8 cellular contexts compared by ENCODE assay signal in genomic region chr20:46710149-46710913, GRCh38. TPM values are rescaled to one million over a fixed set of nuclear protein-coding genes. Genes with fewer than 3 reads are reported as not detected.
DNase-seq lines count a peak whose midpoint lies in the region; ATAC-seq and TF ChIP-seq lines count a peak whose summit lies in the region.

No MANE protein-coding gene starts in this region.

- no peak for ATAC-seq in activated CD8-positive, alpha-beta T cell treated with anti-CD3 and anti-CD28 coated beads for 36 hours
- no peak for ATAC-seq in HG02870 (IDR thresholded peaks at IDR 0.05; ENCODE audit: unreplicated experiment)
- no peak for ATAC-seq in GM18868 (IDR thresholded peaks at IDR 0.05; ENCODE audit: unreplicated experiment)

- no peaks in the 10 kb centered on the region for H3K36me3 ChIP-seq in sigmoid colon

- 8 to 33% methylated on average over 23 of the region's 23 CpGs for WGBS in sigmoid colon, 2 donors

- TF ChIP-seq CTCF in Calu3 (IDR thresholded peaks at IDR 0.05; ENCODE audit: unreplicated experiment) (no peak), sigmoid colon (IDR thresholded peaks at IDR 0.05) (no peak)
- no peak for TF ChIP-seq CTCF in activated CD8-positive, alpha-beta T cell treated with anti-CD3 and anti-CD28 coated beads for 36 hours (IDR thresholded peaks at IDR 0.05)

- peaks cover 26% of the 10 kb centered on the region for H3K36me3 Mint-ChIP-seq in Calu3 (ENCODE audit: insufficient read depth, unreplicated experiment)
- no peaks in the 10 kb centered on the region for H3K36me3 Mint-ChIP-seq in activated CD8-positive, alpha-beta T cell treated with anti-CD3 and anti-CD28 coated beads for 36 hours (ENCODE audit: low read depth)

- TF ChIP-seq EP300 in sigmoid colon (IDR thresholded peaks at IDR 0.05) = no peak

- POLR2A ChIA-PET in activated CD8-positive, alpha-beta T cell treated with anti-CD3 and anti-CD28 coated beads for 36 hours (lab: Charles Lee) = no interaction called here

- H3K4me3 Mint-ChIP-seq in Calu3 (ENCODE audit: low read depth, unreplicated experiment) = peak overlapping the region; percentile 85
- H3K4me3 Mint-ChIP-seq in activated CD8-positive, alpha-beta T cell treated with anti-CD3 and anti-CD28 coated beads for 36 hours = peak overlapping the region; percentile 48

- H3K27me3 ChIP-seq in sigmoid colon = no peaks in the 10 kb centered on the region

- no peaks in the 10 kb centered on the region for H3K27me3 Mint-ChIP-seq in Calu3 (ENCODE audit: unreplicated experiment)
- peaks cover 49% of the 10 kb centered on the region for H3K27me3 Mint-ChIP-seq in activated CD8-positive, alpha-beta T cell treated with anti-CD3 and anti-CD28 coated beads for 36 hours

- TSS peak; percentile 47 for BruUV-seq in Calu3 (replicated peaks; lab: Mats Ljungman, UMichigan)

- H3K4me3 ChIP-seq in iPS-11a (ENCODE audit: low read depth, low read length) (peak overlapping the region; percentile 52), sigmoid colon (peak overlapping the region; percentile 64 to 84 (median 72))

- no peak for DNase-seq in Calu3
- no peak for DNase-seq in activated CD8-positive, alpha-beta T cell treated with anti-CD3 and anti-CD28 coated beads for 36 hours
- DNase-seq in sigmoid colon = no peak
- DNase-seq in medulla oblongata (ENCODE audit: extremely low spot score) = no peak
- DNase-seq in NCI-H2171 (lab: John Stamatoyannopoulos, UW) = no peak

- peak overlapping the region; percentile 60 for H3K27ac Mint-ChIP-seq in Calu3 (ENCODE audit: unreplicated experiment)
- no peak overlapping the region for H3K27ac Mint-ChIP-seq in activated CD8-positive, alpha-beta T cell treated with anti-CD3 and anti-CD28 coated beads for 36 hours

- no peaks in the 10 kb centered on the region for H3K9me3 Mint-ChIP-seq in Calu3 (ENCODE audit: low read depth, unreplicated experiment)
- no peaks in the 10 kb centered on the region for H3K9me3 Mint-ChIP-seq in activated CD8-positive, alpha-beta T cell treated with anti-CD3 and anti-CD28 coated beads for 36 hours

- intact Hi-C loops in Calu3 (cut with micrococcal nuclease; ENCODE audit: unreplicated experiment) = loop anchor here (2.0 kb wide), 1 partner anchor 28 kb away; no protein-coding TSS in a partner anchor
- intact Hi-C loops in activated CD8-positive, alpha-beta T cell treated with anti-CD3 and anti-CD28 coated beads for 36 hours (cut with micrococcal nuclease) = no loop called here
- intact Hi-C loops in sigmoid colon (cut with DNase I) = no loop called here

- CTCF ChIA-PET in Calu3 (lab: Charles Lee) = interaction anchor here (1.0 kb wide), 1 partner anchor 32 kb away, joined by 4 read pairs; no protein-coding TSS in a partner anchor
- CTCF ChIA-PET in activated CD8-positive, alpha-beta T cell treated with anti-CD3 and anti-CD28 coated beads for 36 hours (lab: Charles Lee) = no interaction called here

- peaks cover 0 to 26% (median 10%) of the 10 kb centered on the region in 4 donors for H3K4me1 ChIP-seq in sigmoid colon

- TF ChIP-seq POLR2A in sigmoid colon (IDR thresholded peaks at IDR 0.05) = no peak

- H3K27ac ChIP-seq in sigmoid colon = peak overlapping the region; percentile 80 to 83 (median 80)

- H3K4me1 Mint-ChIP-seq in Calu3 (ENCODE audit: low read depth, unreplicated experiment) = peaks cover 43% of the 10 kb centered on the region
- H3K4me1 Mint-ChIP-seq in activated CD8-positive, alpha-beta T cell treated with anti-CD3 and anti-CD28 coated beads for 36 hours (ENCODE audit: low read depth) = peaks cover 11% of the 10 kb centered on the region

- H3K9me3 ChIP-seq in sigmoid colon = peaks cover 0 to 3% (median 0%) of the 10 kb centered on the region in 4 donors

RNA-seq across cellular contexts. Expression of gene SLC2A10, which starts 0.9 kb away (rescaled TPM):
- total RNA-seq in Calu3 (2022) (24.0 and 24.9 TPM in 2 replicates), sigmoid colon (10 to 100 TPM in 1 of 4 donors, 1 to 10 TPM in 3; 6.4 to 18.8 (median 8.8) TPM)
- not detected for total RNA-seq in activated CD8-positive, alpha-beta T cell treated with anti-CD3 and anti-CD28 coated beads for 36 hours
- 10 to 100 TPM in 2 of 3 donors, 1 to 10 TPM in 1; 8.6 to 28.2 (median 10.9) TPM for polyA plus RNA-seq in sigmoid colon

RNA-seq across cellular contexts. Expression of gene TP53RK, which starts 21.1 kb away (rescaled TPM):
- total RNA-seq in Calu3 (2022) (19.2 and 21.0 TPM in 2 replicates), sigmoid colon (10 to 100 TPM in 3 of 4 donors, 1 to 10 TPM in 1; 9.1 to 24.4 (median 18.9) TPM)
- 10 to 100 TPM; 12.2 to 13.6 TPM for total RNA-seq in activated CD8-positive, alpha-beta T cell treated with anti-CD3 and anti-CD28 coated beads for 36 hours
- polyA plus RNA-seq in sigmoid colon = 10 to 100 TPM in 1 of 3 donors, 1 to 10 TPM in 2; 8.4 to 10.2 (median 9.5) TPM

RNA-seq across cellular contexts. Expression of gene SLC13A3, which starts 59.1 kb away (rescaled TPM):
- total RNA-seq in Calu3 (2022) = 0.49 TPM in 1 of 2 replicates, not detected in the other
- total RNA-seq in activated CD8-positive, alpha-beta T cell treated with anti-CD3 and anti-CD28 coated beads for 36 hours = not detected
- total RNA-seq in sigmoid colon = 1 to 10 TPM in 3 of 4 donors, under 1 TPM in 1; 0.49 to 4.2 (median 1.8) TPM
- under 1 TPM in 1 of 3 donors, not detected in 2; 0.48 TPM for polyA plus RNA-seq in sigmoid colon

Comparison
In these comparisons a context has a peak if more than half of its experiments do, and no peak if none do; other contexts are left out.
1. RNA of gene SLC2A10, which starts 0.9 kb away (total RNA-seq): 24.0 to 24.9 TPM in Calu3 and 6.4 to 18.8 TPM in sigmoid colon; not detected in activated CD8-positive, alpha-beta T cell treated with anti-CD3 and anti-CD28 coated beads for 36 hours; every median in the first group is over 4 times any median in the second.